18 cellular contexts compared by ENCODE assay signal in the genomic region with DNA sequence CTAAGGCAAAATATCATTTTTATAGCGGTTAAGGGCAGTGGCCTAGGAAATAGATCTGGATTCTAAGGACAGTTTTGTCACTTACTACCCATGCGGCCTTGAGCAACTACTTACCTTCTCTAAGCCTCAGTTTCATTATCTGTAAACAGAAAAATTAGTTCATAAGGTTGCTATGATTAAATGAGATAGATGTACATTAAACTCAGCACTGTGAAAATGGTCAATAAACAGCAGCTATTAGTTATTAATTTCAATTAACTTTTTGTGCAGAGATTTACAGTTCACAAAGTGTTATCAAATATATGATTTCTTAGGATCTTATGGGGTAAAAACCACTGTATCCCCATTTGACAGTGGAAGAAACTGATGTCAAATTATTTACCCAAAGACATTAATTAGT.
A peak's percentile ranks its signal among the peaks of the same experiment; 100 is the strongest.
DNase-seq lines count a peak whose midpoint lies in the region; ATAC-seq and TF ChIP-seq lines count a peak whose summit lies in the region.
"Had no signal": no experiment of that assay in that cellular context is flagged by ENCODE, and none has a peak within 500 bp of the region (broad histone marks: within the 10 kb centered on the region; RNA-seq: fewer than 3 reads in every experiment).

No MANE protein-coding gene starts in this region.

- no peaks in the 10 kb centered on the region for H3K9me3 Mint-ChIP-seq in activated naive CD4-positive, alpha-beta T cell treated with anti-CD3 and anti-CD28 coated beads for 36 hours
- no peaks in the 10 kb centered on the region for H3K9me3 Mint-ChIP-seq in T-helper 2 cell treated with Interferon-gamma antibody and Interleukin-4, amounts not matched to agents 5 μg/mL and 100 μg/mL, for 36 hours
- H3K9me3 Mint-ChIP-seq in effector memory CD8-positive, alpha-beta T cell = no peaks in the 10 kb centered on the region
- H3K9me3 Mint-ChIP-seq: WTC11 had no signal

- H3K27ac ChIP-seq in thoracic aorta (no peak overlapping the region), caudate nucleus (ENCODE audit: low read depth, low read length) (no peak overlapping the region)
- H3K27ac ChIP-seq: hepatocyte, ovary, RWPE1 had no signal

- peak overlapping the region; percentile 72 for H3K27ac Mint-ChIP-seq in activated naive CD4-positive, alpha-beta T cell treated with anti-CD3 and anti-CD28 coated beads for 36 hours
- H3K27ac Mint-ChIP-seq in T-helper 2 cell treated with Interferon-gamma antibody and Interleukin-4, amounts not matched to agents 5 μg/mL and 100 μg/mL, for 36 hours = no peak overlapping the region
- H3K27ac Mint-ChIP-seq in effector memory CD8-positive, alpha-beta T cell = peak overlapping the region in 1 of 2 donors; percentile 84
- H3K27ac Mint-ChIP-seq: WTC11 had no signal

- H3K4me3 Mint-ChIP-seq in activated naive CD4-positive, alpha-beta T cell treated with anti-CD3 and anti-CD28 coated beads for 36 hours = peak overlapping the region; percentile 58
- peak overlapping the region; percentile 65 for H3K4me3 Mint-ChIP-seq in T-helper 2 cell treated with Interferon-gamma antibody and Interleukin-4, amounts not matched to agents 5 μg/mL and 100 μg/mL, for 36 hours
- H3K4me3 Mint-ChIP-seq in effector memory CD8-positive, alpha-beta T cell = peak overlapping the region; percentile 71 to 93
- H3K4me3 Mint-ChIP-seq: WTC11 had no signal

- no peaks in the 10 kb centered on the region for H3K9me3 ChIP-seq in thoracic aorta
- H3K9me3 ChIP-seq: ovary, uterus had no signal

- H3K36me3 Mint-ChIP-seq in activated naive CD4-positive, alpha-beta T cell treated with anti-CD3 and anti-CD28 coated beads for 36 hours (ENCODE audit: low read depth) = peaks cover 18% of the 10 kb centered on the region
- peaks cover 13% of the 10 kb centered on the region for H3K36me3 Mint-ChIP-seq in T-helper 2 cell treated with Interferon-gamma antibody and Interleukin-4, amounts not matched to agents 5 μg/mL and 100 μg/mL, for 36 hours (ENCODE audit: low read depth)
- H3K36me3 Mint-ChIP-seq in effector memory CD8-positive, alpha-beta T cell (ENCODE audit: insufficient read depth) = peaks cover 38% of the 10 kb centered on the region
- H3K36me3 Mint-ChIP-seq: WTC11 had no signal

- no peaks in the 10 kb centered on the region for H3K27me3 ChIP-seq in thoracic aorta (replicated peaks; ENCODE audit: insufficient read depth)
- H3K27me3 ChIP-seq: hepatocyte, ovary, uterus had no signal

- H3K27me3 Mint-ChIP-seq in activated naive CD4-positive, alpha-beta T cell treated with anti-CD3 and anti-CD28 coated beads for 36 hours (ENCODE audit: low read depth) = no peaks in the 10 kb centered on the region
- no peaks in the 10 kb centered on the region for H3K27me3 Mint-ChIP-seq in T-helper 2 cell treated with Interferon-gamma antibody and Interleukin-4, amounts not matched to agents 5 μg/mL and 100 μg/mL, for 36 hours (ENCODE audit: low read depth)
- H3K27me3 Mint-ChIP-seq in effector memory CD8-positive, alpha-beta T cell = no peaks in the 10 kb centered on the region

- H3K36me3 ChIP-seq in thoracic aorta = peaks cover 2% of the 10 kb centered on the region
- H3K36me3 ChIP-seq: ovary, uterus had no signal

- CTCF ChIA-PET in activated naive CD4-positive, alpha-beta T cell treated with anti-CD3 and anti-CD28 coated beads for 36 hours (lab: Charles Lee) = interaction anchor here (1.0 to 1.3 kb wide), 2 partner anchors 21 to 35 kb away, joined by 3 read pairs; no protein-coding TSS in a partner anchor

- H3K4me1 ChIP-seq in thoracic aorta (ENCODE audit: control insufficient read depth in 1 of 2, low read depth in 2 of 2) = peaks cover 5 to 10% of the 10 kb centered on the region in 2 donors
- H3K4me1 ChIP-seq: uterus had no signal

- no peak for DNase-seq in activated naive CD4-positive, alpha-beta T cell treated with anti-CD3 and anti-CD28 coated beads for 36 hours
- no peak for DNase-seq in activated naive CD4-positive, alpha-beta T cell (lab: John Stamatoyannopoulos, UW)
- DNase-seq in T-helper 2 cell treated with Interferon-gamma antibody and Interleukin-4, amounts not matched to agents 5 μg/mL and 100 μg/mL, for 36 hours (ENCODE audit: low spot score) = no peak
- no peak for DNase-seq in effector memory CD8-positive, alpha-beta T cell
- DNase-seq in thoracic aorta (ENCODE audit: low spot score) (no peak), Ammon's horn (ENCODE audit: low spot score) (no peak), NAMALWA (ENCODE audit: low spot score) (no peak), caudate nucleus (lab: John Stamatoyannopoulos, UW) (no peak)
- DNase-seq: IMR-90; kidney glomerular epithelial cell; midbrain; NCI-H1048; ovary; stimulated activated CD4-positive, alpha-beta T cell treated with anti-CD3 and anti-CD28 coated beads, Interleukin-4, amount 100 ng/mL, for 24 hours; uterus had no signal

- peak overlapping the region; percentile 11 for H3K4me3 ChIP-seq in thoracic aorta
- H3K4me3 ChIP-seq: hepatocyte, ovary, uterus had no signal

- ATAC-seq in effector memory CD8-positive, alpha-beta T cell (replicated peaks) = no peak
- ATAC-seq in thoracic aorta (ENCODE audit: insufficient number of reproducible peaks, low FRiP score, low read depth) = no peak
- ATAC-seq: WTC11 had no signal

- intact Hi-C loops in activated naive CD4-positive, alpha-beta T cell treated with anti-CD3 and anti-CD28 coated beads for 36 hours (cut with micrococcal nuclease) = no loop called here

- TF ChIP-seq CTCF in thoracic aorta (IDR thresholded peaks at IDR 0.05) = no peak

- peaks cover 43% of the 10 kb centered on the region for H3K4me1 Mint-ChIP-seq in activated naive CD4-positive, alpha-beta T cell treated with anti-CD3 and anti-CD28 coated beads for 36 hours (ENCODE audit: low read depth)
- H3K4me1 Mint-ChIP-seq in T-helper 2 cell treated with Interferon-gamma antibody and Interleukin-4, amounts not matched to agents 5 μg/mL and 100 μg/mL, for 36 hours (ENCODE audit: low read depth) = peaks cover 28% of the 10 kb centered on the region
- H3K4me1 Mint-ChIP-seq in effector memory CD8-positive, alpha-beta T cell (ENCODE audit: low read depth in 2 of 2) = peaks cover 17 to 26% of the 10 kb centered on the region in 2 donors
